ENCODE assay signal across 21 cellular contexts in genomic region chr7:138492423-138492822, GRCh38.
"Had no signal": no experiment of that assay in that cellular context is flagged by ENCODE, and none has a peak within 500 bp of the region (broad histone marks: within the 10 kb centered on the region; RNA-seq: fewer than 3 reads in every experiment).

No MANE protein-coding gene starts in this region.

- DNase-seq: IMR-90, Kasumi-1, MM.1S, NCI-H1092 treated with DMSO at 0.1 percent for 48 hours, NCI-H1436, NCI-H187, NCI-H2081 treated with DMSO at 0.1 percent for 48 hours, NCI-H2171, NCI-H226, NCI-H446, NCI-H510A, NCI-H524 treated with DMSO at 0.1 percent for 48 hours, NCI-H69, NCI-H774, Right ventricle myocardium superior, RPMI8226, SIG-M5 had no signal

- H3K9ac ChIP-seq: KMS-11 had no signal

- H3K4me1 ChIP-seq: SJSA1 had no signal

- H3K27ac ChIP-seq: KMS-11, SJSA1, SK-N-MC had no signal

- H3K4me2 ChIP-seq: KMS-11 had no signal

- H3K36me3 ChIP-seq: SJSA1 had no signal

- H3K4me3 ChIP-seq: SJSA1, SK-N-MC had no signal

- FAIRE-seq: RCC 7860 had no signal

- H3K9me3 ChIP-seq: SJSA1 had no signal

- H3K27me3 ChIP-seq: SJSA1 had no signal
